17 cellular contexts compared by ENCODE assay signal in the genomic region with DNA sequence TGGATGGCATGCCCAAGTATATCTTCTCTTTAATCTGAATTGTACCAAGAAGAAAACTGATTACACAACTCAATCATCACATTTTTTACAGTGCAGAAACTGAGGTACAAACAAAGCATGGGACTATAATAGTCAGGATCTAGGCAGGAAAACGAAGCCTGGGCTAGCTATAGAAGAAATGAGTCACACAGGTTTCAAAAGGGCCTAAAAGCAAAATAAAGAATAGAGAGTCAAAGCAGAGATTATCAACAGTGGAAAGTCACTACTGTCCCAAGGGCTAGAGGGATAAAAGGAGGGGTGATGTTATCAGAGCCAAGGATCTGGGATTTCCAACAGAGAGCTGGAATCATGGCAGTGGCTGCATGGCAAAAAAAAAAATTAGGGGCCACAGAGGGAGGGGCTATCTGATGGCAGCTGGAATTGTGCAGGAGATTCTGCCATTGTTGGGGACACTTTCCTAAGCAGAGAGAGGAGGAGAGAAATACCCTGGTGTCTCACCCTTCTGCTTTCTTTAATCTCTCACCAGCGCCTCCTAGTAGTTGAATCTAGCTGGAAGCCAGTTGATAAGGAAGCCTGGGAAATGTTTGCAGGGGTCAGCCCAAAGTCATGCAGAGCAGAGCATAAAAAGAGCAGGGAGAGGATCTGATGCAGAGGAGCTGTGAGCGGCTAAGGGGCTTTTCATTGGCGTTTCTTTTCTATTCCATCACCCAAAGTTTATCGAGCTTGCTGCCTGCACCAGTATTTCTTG.
"Had no signal": no experiment of that assay in that cellular context is flagged by ENCODE, and none has a peak within 500 bp of the region (broad histone marks: within the 10 kb centered on the region; RNA-seq: fewer than 3 reads in every experiment).

No MANE protein-coding gene starts in this region.

- ATAC-seq: activated CD8-positive, alpha-beta T cell treated with anti-CD3 and anti-CD28 coated beads for 36 hours; activated T-cell treated with anti-CD3 and anti-CD28 coated beads, Interleukin-2, amount 50 U/mL, for 72 hours; lower lobe of right lung had no signal

- H3K4me3 Mint-ChIP-seq: activated CD8-positive, alpha-beta T cell treated with anti-CD3 and anti-CD28 coated beads for 36 hours; activated T-cell treated with anti-CD3 and anti-CD28 coated beads, Interleukin-2, amount 50 U/mL, for 72 hours; naive B cell had no signal

- H3K27me3 ChIP-seq: esophagus muscularis mucosa had no signal

- H2AFZ ChIP-seq: parathyroid adenoma had no signal

- H3K4me1 ChIP-seq: esophagus muscularis mucosa, lower lobe of right lung, parathyroid adenoma had no signal

- DNase-seq: activated CD4-positive, alpha-beta T cell treated with anti-CD3 and anti-CD28 coated beads for 4 hours; activated CD8-positive, alpha-beta memory T cell treated with anti-CD3 and anti-CD28 coated beads, Interleukin-2, amount 50 U/mL, for 4 hours; activated CD8-positive, alpha-beta T cell treated with anti-CD3 and anti-CD28 coated beads for 36 hours; activated T-cell treated with anti-CD3 and anti-CD28 coated beads, Interleukin-2, amount 50 U/mL, for 72 hours; central memory CD4-positive, alpha-beta T cell; dermis blood vessel endothelial cell; foreskin melanocyte; head of caudate nucleus; kidney glomerular epithelial cell; lower lobe of right lung; naive B cell; retina; stimulated activated CD4-positive, alpha-beta T cell treated with anti-CD3 and anti-CD28 coated beads, Interleukin-15, amount 100 ng/mL, for 24 hours; stimulated activated CD4-positive, alpha-beta T cell treated with anti-CD3 and anti-CD28 coated beads, Interleukin-4, amount 100 ng/mL, for 4 hours; WERI-Rb-1 had no signal

- H3K9me3 ChIP-seq: esophagus muscularis mucosa, lower lobe of right lung had no signal

- H3K79me2 ChIP-seq: parathyroid adenoma had no signal

- H3K36me3 Mint-ChIP-seq: naive B cell had no signal

- H3K27me3 Mint-ChIP-seq: activated CD8-positive, alpha-beta T cell treated with anti-CD3 and anti-CD28 coated beads for 36 hours had no signal

- H3K9ac ChIP-seq: parathyroid adenoma had no signal

- H3K27ac ChIP-seq: esophagus muscularis mucosa, lower lobe of right lung, parathyroid adenoma, WERI-Rb-1 had no signal

- H3K4me3 ChIP-seq: esophagus muscularis mucosa, lower lobe of right lung had no signal

- H3K27ac Mint-ChIP-seq: activated CD8-positive, alpha-beta T cell treated with anti-CD3 and anti-CD28 coated beads for 36 hours; activated T-cell treated with anti-CD3 and anti-CD28 coated beads, Interleukin-2, amount 50 U/mL, for 72 hours; naive B cell had no signal

- H3K36me3 ChIP-seq: esophagus muscularis mucosa, lower lobe of right lung had no signal
